Comparison of ENCODE assay signal across 25 cellular contexts in genomic region chr10:96959733-96960132, GRCh38.
"Had no signal": no experiment of that assay in that cellular context is flagged by ENCODE, and none has a peak within 500 bp of the region (broad histone marks: within the 10 kb centered on the region; RNA-seq: fewer than 3 reads in every experiment).

No MANE protein-coding gene starts in this region.

- FAIRE-seq: colon, frontal cortex, kidney had no signal

- H3K9me3 Mint-ChIP-seq: memory B cell; natural killer cell; neural crest cell; stimulated activated memory B cell treated with anti-CD40 and anti-IgM and Interleukin-4, amounts not matched to agents 10 μg/mL and 1 μg/mL and 100 μg/mL, for 72 hours; type B pancreatic cell had no signal

- H3K4me1 Mint-ChIP-seq: memory B cell had no signal

- H3K9me3 ChIP-seq: neutrophil, prostate gland, right atrium auricular region, spleen, testis, tibial artery had no signal

- H3K79me2 ChIP-seq: parathyroid adenoma had no signal

- H3K27ac ChIP-seq: neutrophil, parathyroid adenoma, prostate gland, right atrium auricular region, skin epidermis, spleen, testis, tibial artery had no signal

- DNase-seq: dorsolateral prefrontal cortex; effector CD4-positive, alpha-beta T cell; head of caudate nucleus; kidney; natural killer cell; spleen; stimulated activated CD4-positive, alpha-beta T cell treated with anti-CD3 and anti-CD28 coated beads, Interleukin-4, amount 100 ng/mL, for 4 hours; stimulated activated naive CD8-positive, alpha-beta T cell treated with anti-CD3 and anti-CD28 coated beads, Interleukin-15, Interleukin-2, amounts not matched to agents 100 U/mL and 50 U/mL, for 24 hours; substantia nigra; testis; tibial artery had no signal

- ATAC-seq: left lobe of liver; natural killer cell; sciatic nerve; stimulated activated memory B cell treated with anti-CD40 and anti-IgM and Interleukin-4, amounts not matched to agents 10 μg/mL and 1 μg/mL and 100 μg/mL, for 72 hours; stimulated activated naive CD8-positive, alpha-beta T cell treated with anti-CD3 and anti-CD28 coated beads, Interleukin-15, Interleukin-2, amounts not matched to agents 100 U/mL and 50 U/mL, for 24 hours had no signal

- H3K9ac ChIP-seq: parathyroid adenoma had no signal

- H3K4me3 ChIP-seq: dorsolateral prefrontal cortex, lung, prostate gland, right atrium auricular region, skin epidermis, spleen, testis, tibial artery had no signal

- H3K4me3 Mint-ChIP-seq: memory B cell; natural killer cell; neural crest cell; stimulated activated memory B cell treated with anti-CD40 and anti-IgM and Interleukin-4, amounts not matched to agents 10 μg/mL and 1 μg/mL and 100 μg/mL, for 72 hours; type B pancreatic cell had no signal

- H3K27ac Mint-ChIP-seq: memory B cell; natural killer cell; stimulated activated memory B cell treated with anti-CD40 and anti-IgM and Interleukin-4, amounts not matched to agents 10 μg/mL and 1 μg/mL and 100 μg/mL, for 72 hours; type B pancreatic cell had no signal

- H3K36me3 ChIP-seq: prostate gland had no signal

- H2AFZ ChIP-seq: parathyroid adenoma had no signal

- H3K27me3 Mint-ChIP-seq: memory B cell; stimulated activated memory B cell treated with anti-CD40 and anti-IgM and Interleukin-4, amounts not matched to agents 10 μg/mL and 1 μg/mL and 100 μg/mL, for 72 hours; type B pancreatic cell had no signal

- H3K27me3 ChIP-seq: dorsolateral prefrontal cortex, neutrophil, right atrium auricular region, spleen, testis, tibial artery had no signal

- H3K4me1 ChIP-seq: prostate gland, spleen, testis had no signal
